ENCODE assay signal across 8 cellular contexts in genomic region chr5:140557136-140557805, GRCh38. TPM values are rescaled to one million over a fixed set of nuclear protein-coding genes. Genes with fewer than 3 reads are reported as not detected.
A peak's percentile ranks its signal among the peaks of the same experiment; 100 is the strongest.
DNase-seq lines count a peak whose midpoint lies in the region; ATAC-seq and TF ChIP-seq lines count a peak whose summit lies in the region.

Gene SRA1, minus strand, starts transcription at chr5:140557473. Its CDS starts 21 bp downstream, at chr5:140557452.

- H2AK5ac ChIP-seq in IMR-90 (ENCODE audit: low read depth, low read length), result peak within 1 kb of the TSS; percentile 99

- peak within 1 kb of the TSS; percentile 94 for H2AFZ ChIP-seq in IMR-90 (replicated peaks; ENCODE audit: low read length, poor library complexity)

- peak within 1 kb of the TSS; percentile 94 for H2BK120ac ChIP-seq in IMR-90 (ENCODE audit: low read depth, low read length)

- H2BK15ac ChIP-seq in IMR-90 (ENCODE audit: low read depth, low read length), result peak within 1 kb of the TSS; percentile 96; the same call in 2 of the 3 replicates

- H4K8ac ChIP-seq in IMR-90 (ENCODE audit: low read depth in 2 of 2, low read length in 2 of 2), result peak within 1 kb of the TSS; percentile 99

- TF ChIP-seq POLR2A in IMR-90 (IDR thresholded peaks at IDR 0.05; ENCODE audit: low read depth, low read length), result peak; percentile 99

- DNase-seq in DMS153 (lab: John Stamatoyannopoulos, UW), result peak; percentile 68
- DNase-seq in IMR-90, result peak; percentile 87
- DNase-seq in OCI-M2 (lab: John Stamatoyannopoulos, UW; ENCODE audit: unreplicated experiment), result peak; percentile 35
- peak; percentile 92 for DNase-seq in activated T-cell treated with anti-CD3 and anti-CD28 coated beads, Interleukin-2, amount 50 U/mL, for 24 hours
- DNase-seq in stimulated activated CD8-positive, alpha-beta memory T cell treated with anti-CD3 and anti-CD28 coated beads, Interleukin-7, amount 100 ng/mL, for 1 hour (ENCODE audit: low read depth in 2 of 2), result peak; percentile 68 to 71

- H2AK9ac ChIP-seq in IMR-90 (replicated peaks; ENCODE audit: low read depth, low read length, poor library complexity), result peak within 1 kb of the TSS; percentile 98

- peak within 1 kb of the TSS; percentile 97 for H2BK5ac ChIP-seq in IMR-90 (ENCODE audit: low read depth, low read length, poor library complexity, severe bottlenecking)

- 0 out of 2 replicates have a peak, but pooled peaks have one; percentile 13 for TF ChIP-seq CTCF in IMR-90 (conservative IDR thresholded peaks at IDR 0.05; ENCODE audit: low read depth, low read length)

- peak within 1 kb of the TSS; percentile 91 for H3K4me3 Mint-ChIP-seq in activated T-cell treated with anti-CD3 and anti-CD28 coated beads, Interleukin-2, amount 50 U/mL, for 24 hours

- H3K4me1 ChIP-seq in IMR-90 (ENCODE audit: control insufficient read depth, insufficient read depth, low read length) (peaks cover 16% of the 10 kb centered on the region), esophagus (ENCODE audit: control insufficient read depth in 2 of 2, insufficient read depth in 2 of 2, low read length in 1 of 2) (peaks cover 0 to 5% of the 10 kb centered on the region in 2 donors), muscle layer of colon (ENCODE audit: insufficient read depth, low read length) (peaks cover 20% of the 10 kb centered on the region)

- H3K23ac ChIP-seq in IMR-90 (ENCODE audit: low read depth, low read length), result peak within 1 kb of the TSS; percentile 96

- H3K79me1 ChIP-seq in IMR-90 (ENCODE audit: low read depth in 1 of 2, low read length in 2 of 2), result peaks cover 22 to 49% of the 10 kb centered on the region in 2 experiments

- in situ Hi-C loops in IMR-90 (cut with MboI; ENCODE audit: low sequenced_read_pairs), result no loop called here

- H3K4me2 ChIP-seq in IMR-90 (ENCODE audit: low read depth, low read length), result peak within 1 kb of the TSS; percentile 91

- H2BK20ac ChIP-seq in IMR-90 (ENCODE audit: low read depth, low read length), result peak within 1 kb of the TSS; percentile 98

- peak within 1 kb of the TSS; percentile 70; the same call in 1 of the 2 replicates for H3K56ac ChIP-seq in IMR-90 (ENCODE audit: extremely low read depth, insufficient read depth, low read length)

- TF ChIP-seq RAD21 in IMR-90 (IDR thresholded peaks at IDR 0.05; ENCODE audit: low read length), result no peak

- peaks cover 20% of the 10 kb centered on the region for H4K20me1 ChIP-seq in IMR-90 (ENCODE audit: insufficient read depth, low read length)

- intact Hi-C loops in IMR-90 (cut with micrococcal nuclease), result loop anchor here (1.0 kb wide), 1 partner anchor 82 kb away; the partner anchor contains the start of gene TMCO6

- 2% methylated on average over 22 of the region's 46 CpGs; no CpG with 5 or more reads in 1 of the 2 experiments for WGBS in IMR-90 (ENCODE audit: extremely low coverage in 2 of 2, insufficient read length in 1 of 2), 2 experiments
- WGBS in esophagus, 2 donors, result 1% methylated on average over 39 to 46 of the region's 46 CpGs

- CTCF ChIA-PET in IMR-90 (lab: Yijun Ruan, JAX), result interaction anchor here (0.8 kb wide), 1 partner anchor 77 kb away, joined by 3 read pairs; no protein-coding TSS in a partner anchor

- peak within 1 kb of the TSS; percentile 100 for H3K4ac ChIP-seq in IMR-90 (ENCODE audit: low read depth, low read length)

- peak within 1 kb of the TSS; percentile 92 for H3K27ac Mint-ChIP-seq in activated T-cell treated with anti-CD3 and anti-CD28 coated beads, Interleukin-2, amount 50 U/mL, for 24 hours

- peaks cover 9% of the 10 kb centered on the region for H3K9me1 ChIP-seq in IMR-90 (ENCODE audit: insufficient read depth, low read length)

- no TSS peak for BruUV-seq in IMR-90 (replicated peaks; lab: Mats Ljungman, UMichigan)

- dilution Hi-C loops in IMR-90 (cut with HindIII; ENCODE audit: low sequenced_read_pairs, unreplicated experiment), result no loop called here

- H3K9me3 Mint-ChIP-seq in activated T-cell treated with anti-CD3 and anti-CD28 coated beads, Interleukin-2, amount 50 U/mL, for 24 hours, result no peaks in the 10 kb centered on the region

- ATAC-seq in GM21529 (IDR thresholded peaks at IDR 0.05; ENCODE audit: unreplicated experiment) (peak; percentile 97), IMR-90 (ENCODE audit: low read depth) (peak; percentile 88)

- H3K4me1 Mint-ChIP-seq in activated T-cell treated with anti-CD3 and anti-CD28 coated beads, Interleukin-2, amount 50 U/mL, for 24 hours (ENCODE audit: low read depth), result peaks cover 51% of the 10 kb centered on the region

- H4K5ac ChIP-seq in IMR-90 (ENCODE audit: low read depth, low read length), result peak within 1 kb of the TSS; percentile 98

- POLR2A ChIA-PET in IMR-90 (lab: Charles Lee; ENCODE audit: unreplicated experiment), result interaction anchor here (1.1 to 1.3 kb wide), 2 partner anchors 8 to 107 kb away, joined by 3 read pairs; partner anchors contain the start of gene WDR55

- H3K9ac ChIP-seq in IMR-90 (ENCODE audit: low read depth, low read length) (peak within 1 kb of the TSS; percentile 97), muscle layer of colon (ENCODE audit: low read length) (peak within 1 kb of the TSS; percentile 73)

- peak within 1 kb of the TSS; percentile 92 for H3K4me3 ChIP-seq in IMR-90 (ENCODE audit: insufficient read depth, low read depth, low read length)
- peak within 1 kb of the TSS; percentile 77 to 91 for H3K4me3 ChIP-seq in esophagus (ENCODE audit: low read depth in 1 of 2, low read length in 2 of 2)
- peak within 1 kb of the TSS; percentile 76 to 98 for H3K4me3 ChIP-seq in muscle layer of colon (ENCODE audit: low read depth in 1 of 2, low read length in 2 of 2)

- peaks cover 47% of the 10 kb centered on the region for H3K36me3 Mint-ChIP-seq in activated T-cell treated with anti-CD3 and anti-CD28 coated beads, Interleukin-2, amount 50 U/mL, for 24 hours (ENCODE audit: low read depth)

- H3K14ac ChIP-seq in IMR-90 (replicated peaks; ENCODE audit: low read depth, low read length), result peak within 1 kb of the TSS; percentile 97

- H3K18ac ChIP-seq in IMR-90 (ENCODE audit: low read depth, low read length), result peak within 1 kb of the TSS; percentile 92

- H3K9me3 ChIP-seq in IMR-90 (ENCODE audit: control insufficient read depth, insufficient read depth, low read length) (no peaks in the 10 kb centered on the region), esophagus (ENCODE audit: control insufficient read depth in 2 of 2, insufficient read depth in 1 of 2, low read depth in 1 of 2, low read length in 1 of 2) (no peaks in the 10 kb centered on the region), muscle layer of colon (ENCODE audit: low read length) (no peaks in the 10 kb centered on the region)

- H3K27ac ChIP-seq in IMR-90 (ENCODE audit: insufficient read depth, low read length) (peak within 1 kb of the TSS; percentile 96), esophagus (ENCODE audit: low read depth in 2 of 2, low read length in 1 of 2) (peak within 1 kb of the TSS; percentile 72 to 98), muscle layer of colon (ENCODE audit: low read depth, low read length) (peak within 1 kb of the TSS; percentile 94)

- no peaks in the 10 kb centered on the region for H3K27me3 Mint-ChIP-seq in activated T-cell treated with anti-CD3 and anti-CD28 coated beads, Interleukin-2, amount 50 U/mL, for 24 hours

- no peaks in the 10 kb centered on the region for H3K27me3 ChIP-seq in IMR-90 (ENCODE audit: control insufficient read depth, insufficient read depth, low read length)
- H3K27me3 ChIP-seq in esophagus (ENCODE audit: control insufficient read depth in 1 of 2, insufficient read depth in 2 of 2, low read length in 2 of 2), result no peaks in the 10 kb centered on the region
- no peaks in the 10 kb centered on the region for H3K27me3 ChIP-seq in muscle layer of colon (ENCODE audit: control insufficient read depth in 1 of 2, insufficient read depth in 2 of 2, low read length in 2 of 2)

- H3K36me3 ChIP-seq in IMR-90 (ENCODE audit: control insufficient read depth, insufficient read depth, low read length) (peaks cover 19% of the 10 kb centered on the region), esophagus (ENCODE audit: control insufficient read depth in 2 of 2, insufficient read depth in 2 of 2, low read length in 1 of 2) (peaks cover 6 to 16% of the 10 kb centered on the region in 2 donors), muscle layer of colon (ENCODE audit: insufficient read depth, low read length) (peaks cover 20% of the 10 kb centered on the region)

- peak within 1 kb of the TSS; percentile 98 for H4K91ac ChIP-seq in IMR-90 (ENCODE audit: insufficient read depth, low read depth, low read length)

TF ChIP-seq in IMR-90, 13 proteins besides CTCF, POLR2A, EP300 and RAD21 (continues in another document):
- TF ChIP-seq CHD1 (IDR thresholded peaks at IDR 0.05; ENCODE audit: low read depth, low read length) (0 out of 2 replicates have a peak, but pooled peaks have one; percentile 82), MXI1 (IDR thresholded peaks at IDR 0.05; ENCODE audit: borderline replicate concordance, low read depth, low read length) (peak; percentile 62; the same call in 1 of the 2 replicates), MAZ (IDR thresholded peaks at IDR 0.05; ENCODE audit: borderline replicate concordance, low read depth, low read length) (peak; percentile 66; the same call in 1 of the 2 replicates), RCOR1 (IDR thresholded peaks at IDR 0.05; ENCODE audit: insufficient replicate concordance, low read length) (peak; percentile 66), SMC3 (IDR thresholded peaks at IDR 0.05; ENCODE audit: low read depth, low read length) (no peak), CEBPB (IDR thresholded peaks at IDR 0.05; ENCODE audit: low read depth, low read length) (peak; percentile 53), MAFK (IDR thresholded peaks at IDR 0.05; ENCODE audit: low read depth, low read length) (no peak), RFX5 (IDR thresholded peaks at IDR 0.05; ENCODE audit: low read depth, low read length) (no peak)
- TF ChIP-seq, protein P1, sequence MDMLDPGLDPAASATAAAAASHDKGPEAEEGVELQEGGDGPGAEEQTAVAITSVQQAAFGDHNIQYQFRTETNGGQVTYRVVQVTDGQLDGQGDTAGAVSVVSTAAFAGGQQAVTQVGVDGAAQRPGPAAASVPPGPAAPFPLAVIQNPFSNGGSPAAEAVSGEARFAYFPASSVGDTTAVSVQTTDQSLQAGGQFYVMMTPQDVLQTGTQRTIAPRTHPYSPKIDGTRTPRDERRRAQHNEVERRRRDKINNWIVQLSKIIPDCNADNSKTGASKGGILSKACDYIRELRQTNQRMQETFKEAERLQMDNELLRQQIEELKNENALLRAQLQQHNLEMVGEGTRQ (IDR thresholded peaks at IDR 0.05; ENCODE audit: low read depth, low read length), result peak; percentile 51

RNA-seq across cellular contexts. Expression of gene SRA1, which starts in this region (rescaled TPM):
- total RNA-seq in IMR-90 (2012; rRNA removed), result 52.9 and 53.9 TPM in 2 replicates
- polyA plus RNA-seq in IMR-90 (2012; rRNA removed) (54.8 TPM in 2 replicates), esophagus (10 to 100 TPM; 23.1 to 23.7 TPM)
- 33.8 and 41.7 TPM in 2 replicates for polyA plus RNA-seq in IMR-90 (2012; cell fraction: cytosol; rRNA removed)
- polyA plus RNA-seq in IMR-90 (2012; cell fraction: nucleus; rRNA removed; ENCODE audit: low replicate concordance), result 59.4 and 90.9 TPM in 2 replicates

Comparison
In these comparisons a context has a peak if more than half of its experiments do, and no peak if none do; other contexts are left out.
1. Peak in every context shown above with its lines: DNase-seq, ATAC-seq, H3K4me3 ChIP-seq and H3K27ac ChIP-seq.
2. DNase-seq: peak in every context shown above with its lines; median percentile 92 in activated T-cell treated with anti-CD3 and anti-CD28 coated beads, Interleukin-2, amount 50 U/mL, for 24 hours; 87 in IMR-90; 70 in stimulated activated CD8-positive, alpha-beta memory T cell treated with anti-CD3 and anti-CD28 coated beads, Interleukin-7, amount 100 ng/mL, for 1 hour; 68 in DMS153; 35 in OCI-M2.